Comparison of ENCODE assay signal across 8 cellular contexts in the genomic region with DNA sequence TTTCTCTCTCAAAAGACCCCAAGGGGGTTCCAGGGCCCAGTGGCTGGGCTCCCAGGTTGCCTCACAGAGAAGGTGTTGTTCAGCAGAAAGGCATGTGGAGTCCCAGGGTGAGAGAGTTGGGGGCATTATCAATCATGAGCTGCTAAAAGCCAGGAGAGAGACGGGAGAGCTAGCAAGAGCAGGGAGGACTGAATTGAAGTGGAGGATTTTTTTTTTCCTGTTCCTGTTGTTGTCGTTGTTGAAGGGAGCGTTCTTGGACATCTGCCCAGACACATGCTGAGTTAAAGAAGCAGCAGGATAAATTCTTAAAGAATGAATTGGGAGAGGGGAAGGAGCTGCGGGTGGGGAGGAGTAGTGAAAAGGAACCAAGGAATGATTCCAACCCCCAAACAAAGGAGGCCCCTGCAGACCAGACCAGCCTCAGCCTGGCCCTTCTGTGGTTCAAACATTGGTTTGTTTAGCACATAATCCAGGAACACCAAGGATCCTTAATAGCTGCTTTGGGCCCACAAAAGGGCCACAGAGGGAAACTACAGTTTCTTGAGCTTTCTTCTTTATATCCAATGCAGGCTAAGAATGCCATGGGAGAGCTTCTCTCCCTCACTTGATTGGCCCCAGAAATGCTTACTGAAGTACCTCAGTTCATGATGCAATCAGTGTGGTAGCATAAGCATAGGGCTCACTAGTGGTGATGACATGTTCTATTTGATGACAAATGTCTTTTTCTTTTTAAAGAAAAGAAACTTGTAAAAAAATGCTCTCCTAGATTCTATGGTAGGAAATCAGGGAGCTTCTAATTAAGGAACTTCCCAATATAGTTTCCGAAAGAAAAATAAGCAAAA.
A peak's percentile ranks its signal among the peaks of the same experiment; 100 is the strongest.
DNase-seq lines count a peak whose midpoint lies in the region; ATAC-seq and TF ChIP-seq lines count a peak whose summit lies in the region.

No MANE protein-coding gene starts in this region.

- H3K9me3 ChIP-seq in GM23248 (ENCODE audit: low read depth) (no peaks in the 10 kb centered on the region), PC-9 (ENCODE audit: insufficient read depth, low read depth) (no peaks in the 10 kb centered on the region)

- WGBS in GM23248 (ENCODE audit: low coverage in 1 of 2, low lambda C conversion rate in 2 of 2, missing lambda C conversion rate in 2 of 2), 2 experiments: 20 to 24% methylated on average over 5 of the region's 5 CpGs

- H3K4me2 ChIP-seq in GM23248 (ENCODE audit: unreplicated experiment) (peak overlapping the region; percentile 48), PC-9 (peak overlapping the region; percentile 66)

- peak; percentile 88 for DNase-seq in GM23248
- peak; percentile 57 to 74 for DNase-seq in PC-9
- peak; percentile 96 for DNase-seq in fibroblast of peridontal ligament (ENCODE audit: extremely low read depth)
- DNase-seq in non-pigmented ciliary epithelial cell (ENCODE audit: low read depth): peak; percentile 88
- no peak for DNase-seq in activated T-cell treated with anti-CD3 and anti-CD28 coated beads, Interleukin-2, amount 50 U/mL, for 1 hour

- H3K4me3 ChIP-seq in GM23248: peak overlapping the region; percentile 4; the same call in 1 of the 2 replicates
- H3K4me3 ChIP-seq in PC-9: no peak overlapping the region; the same call in 1 of the 2 replicates

- intact Hi-C loops in PC-9 (cut with micrococcal nuclease; ENCODE audit: unreplicated experiment): loop anchor here (10.0 kb wide), 2 partner anchors 62 to 68 kb away; no protein-coding TSS in a partner anchor

- no peaks in the 10 kb centered on the region for H3K79me2 ChIP-seq in GM23248 (ENCODE audit: insufficient read depth)
- no peaks in the 10 kb centered on the region for H3K79me2 ChIP-seq in PC-9 (ENCODE audit: low read depth)

- peak overlapping the region; percentile 75 for H3K27ac ChIP-seq in GM23248
- H3K27ac ChIP-seq in PC-9: peak overlapping the region; percentile 71

- CTCF ChIA-PET in PC-9 (lab: Charles Lee): interaction anchor here (0.6 kb wide), 1 partner anchor 208 kb away, joined by 7 read pairs; no protein-coding TSS in a partner anchor

- H3K36me3 ChIP-seq in GM23248 (ENCODE audit: low read depth) (no peaks in the 10 kb centered on the region), PC-9 (ENCODE audit: low read depth) (no peaks in the 10 kb centered on the region)

- no TSS peak for BruUV-seq in PC-9 (replicated peaks; lab: Mats Ljungman, UMichigan)

- H3K9me2 ChIP-seq in GM23248 (ENCODE audit: insufficient read depth) (no peaks in the 10 kb centered on the region), PC-9 (ENCODE audit: insufficient read depth) (no peaks in the 10 kb centered on the region)

- no peaks in the 10 kb centered on the region for H3K27me3 ChIP-seq in GM23248 (replicated peaks; ENCODE audit: insufficient read depth)
- no peaks in the 10 kb centered on the region for H3K27me3 ChIP-seq in PC-9 (ENCODE audit: insufficient read depth, low read depth)

- H4K20me1 ChIP-seq in GM23248 (ENCODE audit: insufficient read depth) (no peaks in the 10 kb centered on the region), PC-9 (ENCODE audit: insufficient read depth) (no peaks in the 10 kb centered on the region)

- ATAC-seq in HG02884 (IDR thresholded peaks at IDR 0.05; ENCODE audit: unreplicated experiment) (no peak), GM21390 (IDR thresholded peaks at IDR 0.05; ENCODE audit: unreplicated experiment) (no peak), HG02870 (IDR thresholded peaks at IDR 0.05; ENCODE audit: unreplicated experiment) (no peak)

- POLR2A ChIA-PET in PC-9 (lab: Charles Lee; ENCODE audit: unreplicated experiment): no interaction called here

- peak overlapping the region; percentile 59 for H3K9ac ChIP-seq in GM23248

- H2AFZ ChIP-seq in GM23248 (peak overlapping the region; percentile 80), PC-9 (peak overlapping the region; percentile 60; the same call in 1 of the 2 replicates)

- H3F3A ChIP-seq in GM23248 (ENCODE audit: insufficient read depth) (peaks cover 33% of the 10 kb centered on the region), PC-9 (ENCODE audit: insufficient read depth, low read depth) (no peaks in the 10 kb centered on the region)

- peaks cover 29% of the 10 kb centered on the region for H3K4me1 ChIP-seq in GM23248 (ENCODE audit: insufficient read depth)
- H3K4me1 ChIP-seq in PC-9 (replicated peaks; ENCODE audit: insufficient read depth): peaks cover 41% of the 10 kb centered on the region

- in situ Hi-C loops in GM23248 (cut with MboI): no loop called here

- no peak for TF ChIP-seq CTCF in PC-9 (conservative IDR thresholded peaks at IDR 0.05)
